In the genomic region with DNA sequence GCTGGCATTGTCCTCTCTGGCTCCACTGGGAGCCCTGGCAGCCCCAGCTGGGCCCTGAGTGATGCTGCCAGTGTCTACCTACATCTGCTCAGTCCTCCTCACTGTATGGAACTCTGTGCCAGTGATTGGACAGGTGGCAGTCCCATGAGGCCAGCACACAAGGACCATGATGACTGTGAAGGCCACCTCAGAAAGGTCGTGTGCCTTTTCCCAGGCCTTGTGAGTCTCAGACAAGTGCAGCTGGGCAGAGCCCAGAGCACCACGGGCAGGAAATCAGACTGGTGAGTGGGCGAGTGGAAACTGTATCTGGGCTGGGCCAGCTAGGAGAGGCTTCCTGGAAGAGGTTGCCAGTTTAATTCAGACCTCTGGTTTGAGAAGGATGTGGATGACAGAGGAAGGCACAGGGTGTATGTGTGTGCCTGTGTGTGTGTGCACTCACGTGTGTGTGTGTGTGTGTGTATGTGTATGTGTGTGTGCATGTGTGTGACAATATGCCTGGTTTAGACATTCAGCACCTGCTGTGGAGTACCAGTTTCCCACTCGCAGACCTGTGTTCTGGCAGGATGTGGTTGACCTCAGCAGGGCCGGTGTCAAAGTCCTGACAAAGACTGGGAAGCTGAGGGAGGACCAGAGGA, we compare ENCODE assay signal across 8 cellular contexts. TPM values are rescaled to one million over a fixed set of nuclear protein-coding genes. Genes with fewer than 3 reads are reported as not detected.
DNase-seq lines count a peak whose midpoint lies in the region; ATAC-seq, FAIRE-seq and TF ChIP-seq lines count a peak whose summit lies in the region.

No MANE protein-coding gene starts in this region.

- no peak overlapping the region for H3K27ac ChIP-seq in astrocyte (ENCODE audit: low read depth, low read length)

- no peak overlapping the region for H2AFZ ChIP-seq in astrocyte (ENCODE audit: low read depth, low read length)

- peaks cover 17% of the 10 kb centered on the region for H4K20me1 ChIP-seq in astrocyte (ENCODE audit: insufficient read depth, low read length)

- no peaks in the 10 kb centered on the region for H3K9me3 Mint-ChIP-seq in astrocyte (ENCODE audit: unreplicated experiment)

- no peak for TF ChIP-seq CTCF in astrocyte (IDR thresholded peaks at IDR 0.05; ENCODE audit: insufficient read depth, low read depth, low read length)

- in situ Hi-C loops in KBM-7 (cut with MboI; ENCODE audit: low pct_unique_long_range_greater_than_20kb, low sequenced_read_pairs) = no loop called here

- peak; percentile 41 for DNase-seq in KBM-7
- no peak for DNase-seq in astrocyte (ENCODE audit: low read depth)
- DNase-seq in stimulated activated CD4-positive, alpha-beta T cell treated with anti-CD3 and anti-CD28 coated beads, Interleukin-4, amount 100 ng/mL, for 4 hours = peak; percentile 41 to 75
- DNase-seq in SHP77 (lab: John Stamatoyannopoulos, UW) = no peak
- no peak for DNase-seq in NCI-H1048 (lab: John Stamatoyannopoulos, UW)
- DNase-seq in DMS153 treated with DMSO at 0.1 percent for 48 hours (lab: John Stamatoyannopoulos, UW; ENCODE audit: unreplicated experiment) = no peak
- no peak for DNase-seq in NCI-H82 (lab: John Stamatoyannopoulos, UW)

- no peaks in the 10 kb centered on the region for H3K27me3 ChIP-seq in astrocyte (ENCODE audit: insufficient read depth, low read length)

- H3K27ac Mint-ChIP-seq in astrocyte (ENCODE audit: unreplicated experiment) = peak overlapping the region; percentile 58

- ATAC-seq in GM19351 (IDR thresholded peaks at IDR 0.05; ENCODE audit: unreplicated experiment) = peak; percentile 53

- no peak overlapping the region for H3K4me2 ChIP-seq in astrocyte (ENCODE audit: low read length)

- no peaks in the 10 kb centered on the region for H3K36me3 ChIP-seq in astrocyte (ENCODE audit: insufficient read depth, low read length)

- no peak for FAIRE-seq in astrocyte (lab: Jason Lieb, UNC)

- H3K4me1 Mint-ChIP-seq in astrocyte (ENCODE audit: low read depth, unreplicated experiment) = peaks cover 23% of the 10 kb centered on the region

- H3K4me3 Mint-ChIP-seq in astrocyte (ENCODE audit: unreplicated experiment) = no peak overlapping the region

- peaks cover 3% of the 10 kb centered on the region for H3K27me3 Mint-ChIP-seq in astrocyte (ENCODE audit: low read depth, unreplicated experiment)

- H3K79me2 ChIP-seq in astrocyte (ENCODE audit: insufficient read depth, low read length) = peaks cover 5% of the 10 kb centered on the region

- H3K9ac ChIP-seq in astrocyte (ENCODE audit: low read length) = no peak overlapping the region

- H3K36me3 Mint-ChIP-seq in astrocyte (ENCODE audit: low read depth, unreplicated experiment) = peaks cover 15% of the 10 kb centered on the region

- H3K4me1 ChIP-seq in astrocyte (ENCODE audit: insufficient read depth, low read length) = peaks cover 27% of the 10 kb centered on the region

- H3K9me3 ChIP-seq in astrocyte (ENCODE audit: insufficient read depth, low read depth, low read length) = no peaks in the 10 kb centered on the region

- no peak overlapping the region for H3K4me3 ChIP-seq in astrocyte (ENCODE audit: insufficient read depth, low read depth, low read length)

RNA-seq across cellular contexts. Expression of a gene that starts 7.0 kb away (rescaled TPM):
- total RNA-seq in astrocyte = 21.1 and 23.4 TPM in 2 replicates

RNA-seq across cellular contexts. Expression of a gene that starts 12.4 kb away (rescaled TPM):
- 0.75 and 1.2 TPM in 2 replicates for total RNA-seq in astrocyte

RNA-seq across cellular contexts. Expression of a gene that starts 50.8 kb away (rescaled TPM):
- 3.1 and 3.3 TPM in 2 replicates for total RNA-seq in astrocyte

RNA-seq across cellular contexts. Expression of a gene that starts 54.6 kb away (rescaled TPM):
- 13.6 and 15.7 TPM in 2 replicates for total RNA-seq in astrocyte

RNA-seq across cellular contexts. Expression of a gene that starts 56.4 kb away (rescaled TPM):
- total RNA-seq in astrocyte = 7.2 and 8.0 TPM in 2 replicates

Comparison
In these comparisons a context has a peak if more than half of its experiments do, and no peak if none do; other contexts are left out.
1. DNase-seq: peak in KBM-7 (single experiment) and stimulated activated CD4-positive, alpha-beta T cell treated with anti-CD3 and anti-CD28 coated beads, Interleukin-4, amount 100 ng/mL, for 4 hours (2 of 2); none in astrocyte (single experiment), SHP77 (0 of 2), NCI-H1048 (single experiment), DMS153 treated with DMSO at 0.1 percent for 48 hours (single experiment) and NCI-H82 (single experiment).